Comparison of ENCODE assay signal across 11 cellular contexts in genomic region chr14:69043007-69043444, GRCh38.
DNase-seq lines count a peak whose midpoint lies in the region; ATAC-seq, FAIRE-seq and TF ChIP-seq lines count a peak whose summit lies in the region.
"Had no signal": no experiment of that assay in that cellular context is flagged by ENCODE, and none has a peak within 500 bp of the region (broad histone marks: within the 10 kb centered on the region; RNA-seq: fewer than 3 reads in every experiment).

No MANE protein-coding gene starts in this region.

- H3K27ac Mint-ChIP-seq in CD14-positive monocyte, result peak overlapping the region; percentile 94 to 98 (median 97)
- H3K27ac Mint-ChIP-seq in stimulated activated naive B cell treated with anti-CD40 and anti-IgM and Interleukin-4, amounts not matched to agents 10 μg/mL and 1 μg/mL and 100 μg/mL, for 72 hours, result no peak overlapping the region

- H3K36me3 ChIP-seq in trophoblast cell (ENCODE audit: control insufficient read depth in 1 of 2, insufficient read depth in 2 of 2, low read length in 2 of 2), result no peaks in the 10 kb centered on the region

- no peak overlapping the region for H3K9ac ChIP-seq in trophoblast cell (ENCODE audit: low read length)

- no peak overlapping the region for H2AFZ ChIP-seq in trophoblast cell (ENCODE audit: insufficient read depth, low read length, poor library complexity)

- intact Hi-C loops in CD14-positive monocyte (cut with micrococcal nuclease) (loop anchor here in 1 of 2 donors (5.0 kb wide), 1 partner anchor 111 kb away; no protein-coding TSS in a partner anchor), head of caudate nucleus (cut with DNase I) (no loop called here)

- peaks cover 21 to 30% of the 10 kb centered on the region in 2 experiments for H3K4me1 ChIP-seq in trophoblast cell (ENCODE audit: control insufficient read depth in 1 of 2, insufficient read depth in 2 of 2, low read length in 2 of 2)

- H2BK12ac ChIP-seq in trophoblast cell (ENCODE audit: low read length), result no peak overlapping the region

- H2BK5ac ChIP-seq in trophoblast cell (ENCODE audit: low read depth, low read length, poor library complexity), result no peak overlapping the region

- H3K14ac ChIP-seq in trophoblast cell (ENCODE audit: low read length), result no peak overlapping the region

- no peak overlapping the region for H3K23ac ChIP-seq in trophoblast cell (ENCODE audit: low read length)

- peaks cover 8% of the 10 kb centered on the region for H3K79me1 ChIP-seq in trophoblast cell (ENCODE audit: low read length)

- H4K91ac ChIP-seq in trophoblast cell (ENCODE audit: low read depth, low read length), result no peak overlapping the region

- H3K9me3 ChIP-seq in trophoblast cell (ENCODE audit: insufficient read depth, low read depth, low read length), result no peaks in the 10 kb centered on the region

- no peaks in the 10 kb centered on the region for H3K27me3 ChIP-seq in trophoblast cell (ENCODE audit: insufficient read depth, low read length)

- no peak overlapping the region for H3K4me2 ChIP-seq in trophoblast cell (ENCODE audit: low read length)

- H3K4ac ChIP-seq in trophoblast cell (ENCODE audit: low read depth, low read length), result no peak overlapping the region

- H3K36me3 Mint-ChIP-seq in CD14-positive monocyte, result peaks cover 4 to 7% of the 10 kb centered on the region in 2 donors
- H3K36me3 Mint-ChIP-seq in stimulated activated naive B cell treated with anti-CD40 and anti-IgM and Interleukin-4, amounts not matched to agents 10 μg/mL and 1 μg/mL and 100 μg/mL, for 72 hours, result no peaks in the 10 kb centered on the region
- H3K36me3 Mint-ChIP-seq: CD4-positive, alpha-beta memory T cell had no signal

- no peak for TF ChIP-seq CTCF in CD14-positive monocyte (IDR thresholded peaks at IDR 0.05)

- FAIRE-seq in GM19239 (lab: Jason Lieb, UNC), result no peak
- FAIRE-seq: RCC 7860 had no signal

- no peak overlapping the region for H4K8ac ChIP-seq in trophoblast cell (ENCODE audit: low read depth, low read length)

- H3K79me2 ChIP-seq in trophoblast cell (ENCODE audit: control insufficient read depth, insufficient read depth, low read length, poor library complexity), result no peaks in the 10 kb centered on the region

- H4K12ac ChIP-seq in trophoblast cell (ENCODE audit: low read depth, low read length), result no peak overlapping the region

- no peak overlapping the region for H2AK5ac ChIP-seq in trophoblast cell (ENCODE audit: low read length)

- ATAC-seq in stimulated activated naive B cell treated with anti-CD40 and anti-IgM and Interleukin-4, amounts not matched to agents 10 μg/mL and 1 μg/mL and 100 μg/mL, for 72 hours (replicated peaks), result no peak
- ATAC-seq in HG02840 (IDR thresholded peaks at IDR 0.05; ENCODE audit: low FRiP score, unreplicated experiment), result no peak

- DNase-seq in CD14-positive monocyte (ENCODE audit: low spot score), result peak; percentile 60
- DNase-seq in RPMI7951 (ENCODE audit: low read depth), result peak; percentile 61
- peak in 23 of 42 donors; percentile 8 to 57 (median 35) for DNase-seq in head of caudate nucleus
- peak; percentile 10 to 55 for DNase-seq in trophoblast cell
- no peak for DNase-seq in GM19239 (ENCODE audit: insufficient read length, low spot score)
- DNase-seq in activated CD4-positive, alpha-beta T cell treated with anti-CD3 and anti-CD28 coated beads for 1 hour, result no peak
- no peak for DNase-seq in stimulated activated naive B cell treated with anti-CD40 and anti-IgM and Interleukin-4, amounts not matched to agents 10 μg/mL and 1 μg/mL and 100 μg/mL, for 72 hours
- DNase-seq: CD4-positive, alpha-beta memory T cell; stimulated activated CD4-positive, alpha-beta T cell treated with anti-CD3 and anti-CD28 coated beads, Interleukin-2, amount 100 ng/mL, for 48 hours had no signal

- H3K4me3 Mint-ChIP-seq in CD14-positive monocyte, result peak overlapping the region; percentile 60 to 80
- no peak overlapping the region for H3K4me3 Mint-ChIP-seq in stimulated activated naive B cell treated with anti-CD40 and anti-IgM and Interleukin-4, amounts not matched to agents 10 μg/mL and 1 μg/mL and 100 μg/mL, for 72 hours

- peaks cover 0 to 5% (median 2%) of the 10 kb centered on the region in 3 donors for H3K27me3 Mint-ChIP-seq in CD14-positive monocyte (ENCODE audit: low read depth in 3 of 3)
- H3K27me3 Mint-ChIP-seq in stimulated activated naive B cell treated with anti-CD40 and anti-IgM and Interleukin-4, amounts not matched to agents 10 μg/mL and 1 μg/mL and 100 μg/mL, for 72 hours, result peaks cover 25 to 50% of the 10 kb centered on the region in 2 donors

- H3K27ac ChIP-seq in trophoblast cell (ENCODE audit: low read depth, low read length), result no peak overlapping the region

- H3K9me3 Mint-ChIP-seq in CD14-positive monocyte, result peaks cover 0 to 4% (median 0%) of the 10 kb centered on the region in 7 donors
- no peaks in the 10 kb centered on the region for H3K9me3 Mint-ChIP-seq in stimulated activated naive B cell treated with anti-CD40 and anti-IgM and Interleukin-4, amounts not matched to agents 10 μg/mL and 1 μg/mL and 100 μg/mL, for 72 hours
- H3K9me3 Mint-ChIP-seq: CD4-positive, alpha-beta memory T cell had no signal

- H3K18ac ChIP-seq in trophoblast cell (ENCODE audit: low read length), result no peak overlapping the region

- peaks cover 83% of the 10 kb centered on the region for H3K4me1 Mint-ChIP-seq in CD14-positive monocyte
- peaks cover 0 to 2% of the 10 kb centered on the region in 2 donors for H3K4me1 Mint-ChIP-seq in stimulated activated naive B cell treated with anti-CD40 and anti-IgM and Interleukin-4, amounts not matched to agents 10 μg/mL and 1 μg/mL and 100 μg/mL, for 72 hours

- H2BK120ac ChIP-seq in trophoblast cell (ENCODE audit: insufficient read depth, low read length, poor library complexity), result no peak overlapping the region

- H3K4me3 ChIP-seq in trophoblast cell (ENCODE audit: low read depth, low read length), result no peak overlapping the region

- WGBS in trophoblast cell (ENCODE audit: extremely low coverage, insufficient coverage, insufficient read length), result no CpG with 5 or more reads among the region's 7 CpGs

Comparison
In these comparisons a context has a peak if more than half of its experiments do, and no peak if none do; other contexts are left out.
1. DNase-seq: peak in CD14-positive monocyte (single experiment), RPMI7951 (single experiment), head of caudate nucleus (23 of 42) and trophoblast cell (2 of 2); none in GM19239 (single experiment), activated CD4-positive, alpha-beta T cell treated with anti-CD3 and anti-CD28 coated beads for 1 hour (single experiment) and stimulated activated naive B cell treated with anti-CD40 and anti-IgM and Interleukin-4, amounts not matched to agents 10 μg/mL and 1 μg/mL and 100 μg/mL, for 72 hours (single experiment).
2. H3K4me3 Mint-ChIP-seq: peak in CD14-positive monocyte (2 of 2); none in stimulated activated naive B cell treated with anti-CD40 and anti-IgM and Interleukin-4, amounts not matched to agents 10 μg/mL and 1 μg/mL and 100 μg/mL, for 72 hours (0 of 2).